In genomic region chr5:171459839-171460238, GRCh38 we compare ENCODE assay signal across 29 cellular contexts. TPM values are rescaled to one million over a fixed set of nuclear protein-coding genes. Genes with fewer than 3 reads are reported as not detected.
"Had no signal": no experiment of that assay in that cellular context is flagged by ENCODE, and none has a peak within 500 bp of the region (broad histone marks: within the 10 kb centered on the region; RNA-seq: fewer than 3 reads in every experiment).

No MANE protein-coding gene starts in this region.

- H3K27ac ChIP-seq: neural progenitor cell, neutrophil, pancreas, prostate gland, right atrium auricular region, right lobe of liver, sigmoid colon, stomach, thoracic aorta, thyroid gland, tibial nerve, upper lobe of left lung, uterus had no signal

- H3K27me3 ChIP-seq: neural progenitor cell, pancreas, right atrium auricular region, right lobe of liver, sigmoid colon, thyroid gland, tibial nerve, upper lobe of left lung, uterus had no signal

- H3K9me3 ChIP-seq: neutrophil, pancreas, prostate gland, right atrium auricular region, right lobe of liver, sigmoid colon, stomach, thoracic aorta, thyroid gland, tibial nerve, upper lobe of left lung, uterus had no signal

- H3K4me3 Mint-ChIP-seq: naive thymus-derived CD8-positive, alpha-beta T cell; natural killer cell treated with Interleukin-12 subunit alpha and Interleukin-12 subunit beta and Interleukin-15 and Interleukin-18, amount 100 ng/mL, for 72 hours; nephron progenitor cell; neural progenitor cell; stimulated activated effector memory CD8-positive, alpha-beta T cell treated with anti-CD3 and anti-CD28 coated beads, Interleukin-12 subunit alpha, Interleukin-12 subunit beta, amount 100 ng/mL, for 72 hours; stimulated activated naive B cell treated with anti-CD40 and anti-IgM and Interleukin-4, amounts not matched to agents 10 μg/mL and 1 μg/mL and 100 μg/mL, for 72 hours; stimulated activated naive CD8-positive, alpha-beta T cell treated with anti-CD3 and anti-CD28 coated beads, Interleukin-15, Interleukin-2, amounts not matched to agents 100 ng/mL and 50 ng/mL, for 24 hours had no signal

- H3K4me1 ChIP-seq: pancreas, prostate gland, right atrium auricular region, right lobe of liver, sigmoid colon, stomach, tibial nerve, upper lobe of left lung, uterus had no signal

- H3K4me1 Mint-ChIP-seq: naive B cell; naive thymus-derived CD8-positive, alpha-beta T cell; stimulated activated effector memory CD8-positive, alpha-beta T cell treated with anti-CD3 and anti-CD28 coated beads, Interleukin-12 subunit alpha, Interleukin-12 subunit beta, amount 100 ng/mL, for 72 hours; stimulated activated naive B cell treated with anti-CD40 and anti-IgM and Interleukin-4, amounts not matched to agents 10 μg/mL and 1 μg/mL and 100 μg/mL, for 72 hours had no signal

- H3K9me3 Mint-ChIP-seq: naive thymus-derived CD8-positive, alpha-beta T cell; natural killer cell treated with Interleukin-12 subunit alpha and Interleukin-12 subunit beta and Interleukin-15 and Interleukin-18, amount 100 ng/mL, for 72 hours; nephron progenitor cell; neural progenitor cell; stimulated activated effector memory CD8-positive, alpha-beta T cell treated with anti-CD3 and anti-CD28 coated beads, Interleukin-12 subunit alpha, Interleukin-12 subunit beta, amount 100 ng/mL, for 72 hours; stimulated activated naive CD8-positive, alpha-beta T cell treated with anti-CD3 and anti-CD28 coated beads, Interleukin-15, Interleukin-2, amounts not matched to agents 100 ng/mL and 50 ng/mL, for 24 hours had no signal

- H3K27ac Mint-ChIP-seq: naive B cell; naive thymus-derived CD8-positive, alpha-beta T cell; natural killer cell treated with Interleukin-12 subunit alpha and Interleukin-12 subunit beta and Interleukin-15 and Interleukin-18, amount 100 ng/mL, for 72 hours; nephron progenitor cell; neural progenitor cell; stimulated activated effector memory CD8-positive, alpha-beta T cell treated with anti-CD3 and anti-CD28 coated beads, Interleukin-12 subunit alpha, Interleukin-12 subunit beta, amount 100 ng/mL, for 72 hours; stimulated activated naive B cell treated with anti-CD40 and anti-IgM and Interleukin-4, amounts not matched to agents 10 μg/mL and 1 μg/mL and 100 μg/mL, for 72 hours; stimulated activated naive CD8-positive, alpha-beta T cell treated with anti-CD3 and anti-CD28 coated beads, Interleukin-15, Interleukin-2, amounts not matched to agents 100 ng/mL and 50 ng/mL, for 24 hours had no signal

- H3K36me3 Mint-ChIP-seq: naive B cell; naive thymus-derived CD8-positive, alpha-beta T cell; natural killer cell treated with Interleukin-12 subunit alpha and Interleukin-12 subunit beta and Interleukin-15 and Interleukin-18, amount 100 ng/mL, for 72 hours; stimulated activated effector memory CD8-positive, alpha-beta T cell treated with anti-CD3 and anti-CD28 coated beads, Interleukin-12 subunit alpha, Interleukin-12 subunit beta, amount 100 ng/mL, for 72 hours; stimulated activated naive B cell treated with anti-CD40 and anti-IgM and Interleukin-4, amounts not matched to agents 10 μg/mL and 1 μg/mL and 100 μg/mL, for 72 hours had no signal

- H3K36me3 ChIP-seq: neural progenitor cell, neutrophil, pancreas, prostate gland, right atrium auricular region, right lobe of liver, sigmoid colon, stomach, thoracic aorta, thyroid gland, upper lobe of left lung, uterus had no signal

- ATAC-seq: naive thymus-derived CD8-positive, alpha-beta T cell; natural killer cell treated with Interleukin-12 subunit alpha and Interleukin-12 subunit beta and Interleukin-15 and Interleukin-18, amount 100 ng/mL, for 72 hours; pancreas; stimulated activated effector memory CD8-positive, alpha-beta T cell treated with anti-CD3 and anti-CD28 coated beads, Interleukin-12 subunit alpha, Interleukin-12 subunit beta, amount 100 ng/mL, for 72 hours; stimulated activated naive B cell treated with anti-CD40 and anti-IgM and Interleukin-4, amounts not matched to agents 10 μg/mL and 1 μg/mL and 100 μg/mL, for 72 hours had no signal

- DNase-seq: naive B cell; naive thymus-derived CD8-positive, alpha-beta T cell; nephron progenitor cell; nucleus accumbens; pancreas; retina; sigmoid colon; small intestine; stimulated activated CD4-positive, alpha-beta T cell treated with anti-CD3 and anti-CD28 coated beads, Interleukin-15, amount 100 ng/mL, for 24 hours; stimulated activated CD4-positive, alpha-beta T cell treated with anti-CD3 and anti-CD28 coated beads, Interleukin-2, amount 100 ng/mL, for 24 hours; stimulated activated CD4-positive, alpha-beta T cell treated with anti-CD3 and anti-CD28 coated beads, Interleukin-2, amount 100 ng/mL, for 48 hours; stimulated activated CD4-positive, alpha-beta T cell treated with anti-CD3 and anti-CD28 coated beads, Interleukin-4, amount 100 ng/mL, for 24 hours; stimulated activated naive B cell treated with anti-CD40 and anti-IgM and Interleukin-4, amounts not matched to agents 10 μg/mL and 1 μg/mL and 100 μg/mL, for 72 hours; stimulated activated naive CD4-positive, alpha-beta T cell treated with Interleukin-2 at 50 U/mL for 16 hours; stomach; thyroid gland; trophoblast cell; upper lobe of left lung; uterus had no signal

- H3K4me3 ChIP-seq: neural progenitor cell, pancreas, prostate gland, right atrium auricular region, right lobe of liver, sigmoid colon, stomach, thoracic aorta, thyroid gland, tibial nerve, upper lobe of left lung, uterus had no signal

RNA-seq across cellular contexts. Expression of gene FGF18, which starts 40.4 kb away (rescaled TPM):
- polyA plus RNA-seq: naive thymus-derived CD8-positive, alpha-beta T cell had no signal
